16 cellular contexts compared by ENCODE assay signal in the genomic region with DNA sequence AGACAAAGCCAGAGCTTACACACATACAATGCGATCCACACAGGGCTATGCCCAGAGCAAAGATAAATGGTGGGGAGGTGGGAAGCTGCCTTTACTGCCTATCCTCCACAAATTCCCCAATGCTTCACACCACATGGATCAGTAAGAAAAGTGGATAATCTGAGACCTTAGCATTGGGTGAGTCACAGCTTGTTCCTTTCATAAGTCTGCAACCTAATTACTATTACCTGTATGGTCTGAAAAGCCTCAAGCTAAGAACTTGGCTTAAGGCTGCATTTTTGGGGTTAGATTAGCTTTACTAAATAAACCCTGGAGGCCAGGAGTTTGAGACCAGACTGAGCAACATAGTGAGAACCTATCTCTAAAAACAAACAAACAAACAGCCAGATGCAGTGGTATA.
"Had no signal": no experiment of that assay in that cellular context is flagged by ENCODE, and none has a peak within 500 bp of the region (broad histone marks: within the 10 kb centered on the region; RNA-seq: fewer than 3 reads in every experiment).

No MANE protein-coding gene starts in this region.

- H3K27ac ChIP-seq: ascending aorta, dorsolateral prefrontal cortex, heart right ventricle, neural progenitor cell, spleen, thyroid gland had no signal

- H3K27me3 Mint-ChIP-seq: activated naive CD4-positive, alpha-beta T cell treated with anti-CD3 and anti-CD28 coated beads, Interleukin-2, amount 10 ng/mL, durations not matched to agents 7 days and 5 days had no signal

- H3K9me3 ChIP-seq: ascending aorta, mucosa of descending colon, thyroid gland had no signal

- DNase-seq: activated CD4-positive, alpha-beta T cell treated with anti-CD3 and anti-CD28 coated beads, Interleukin-2, amount 50 U/mL, for 1 hour; activated CD8-positive, alpha-beta memory T cell treated with anti-CD3 and anti-CD28 coated beads, Interleukin-2, amount 50 U/mL, for 4 hours; activated naive CD4-positive, alpha-beta T cell treated with anti-CD3 and anti-CD28 coated beads, Interleukin-2, amount 10 ng/mL, durations not matched to agents 7 days and 5 days; activated T-cell treated with anti-CD3 and anti-CD28 coated beads, Interleukin-2, amount 50 U/mL, for 4 hours; dorsolateral prefrontal cortex; heart right ventricle; mucosa of descending colon; naive B cell; spleen; stimulated activated CD4-positive, alpha-beta T cell treated with anti-CD3 and anti-CD28 coated beads, Interleukin-4, amount 100 ng/mL, for 4 hours; stimulated activated naive B cell treated with anti-CD40 and anti-IgM and Interleukin-4, amounts not matched to agents 10 μg/mL and 1 μg/mL and 100 μg/mL, for 72 hours; thyroid gland had no signal

- H3K27ac Mint-ChIP-seq: activated naive CD4-positive, alpha-beta T cell treated with anti-CD3 and anti-CD28 coated beads, Interleukin-2, amount 10 ng/mL, durations not matched to agents 7 days and 5 days; naive B cell; neural progenitor cell; stimulated activated naive B cell treated with anti-CD40 and anti-IgM and Interleukin-4, amounts not matched to agents 10 μg/mL and 1 μg/mL and 100 μg/mL, for 72 hours had no signal

- H3K4me3 ChIP-seq: ascending aorta, dorsolateral prefrontal cortex, heart right ventricle, mucosa of descending colon, neural progenitor cell, spleen, thyroid gland had no signal

- H3K4me2 ChIP-seq: neural progenitor cell had no signal

- H3K9ac ChIP-seq: neural progenitor cell had no signal

- ATAC-seq: activated CD4-positive, CD25-positive, alpha-beta regulatory T cell treated with anti-CD3 and anti-CD28 coated beads, Interleukin-2, amount 50 U/mL, for 24 hours; activated T-cell treated with anti-CD3 and anti-CD28 coated beads, Interleukin-2, amount 50 U/mL, for 4 hours; heart right ventricle; mucosa of descending colon; sciatic nerve had no signal

- H3K27me3 ChIP-seq: ascending aorta, dorsolateral prefrontal cortex, heart right ventricle, neural progenitor cell, spleen, thyroid gland had no signal

- H3K9me3 Mint-ChIP-seq: activated naive CD4-positive, alpha-beta T cell treated with anti-CD3 and anti-CD28 coated beads, Interleukin-2, amount 10 ng/mL, durations not matched to agents 7 days and 5 days; neural progenitor cell had no signal

- H3K4me3 Mint-ChIP-seq: activated naive CD4-positive, alpha-beta T cell treated with anti-CD3 and anti-CD28 coated beads, Interleukin-2, amount 10 ng/mL, durations not matched to agents 7 days and 5 days; activated T-cell treated with anti-CD3 and anti-CD28 coated beads, Interleukin-2, amount 50 U/mL, for 4 hours; naive B cell; neural progenitor cell; stimulated activated naive B cell treated with anti-CD40 and anti-IgM and Interleukin-4, amounts not matched to agents 10 μg/mL and 1 μg/mL and 100 μg/mL, for 72 hours had no signal

- H3K36me3 ChIP-seq: ascending aorta, heart right ventricle, neural progenitor cell, spleen, thyroid gland had no signal

- H2AFZ ChIP-seq: neural progenitor cell had no signal

- H3K4me1 ChIP-seq: ascending aorta, spleen, thyroid gland had no signal

- H3K36me3 Mint-ChIP-seq: activated naive CD4-positive, alpha-beta T cell treated with anti-CD3 and anti-CD28 coated beads, Interleukin-2, amount 10 ng/mL, durations not matched to agents 7 days and 5 days; naive B cell; neural progenitor cell; stimulated activated naive B cell treated with anti-CD40 and anti-IgM and Interleukin-4, amounts not matched to agents 10 μg/mL and 1 μg/mL and 100 μg/mL, for 72 hours had no signal

- H3K4me1 Mint-ChIP-seq: activated naive CD4-positive, alpha-beta T cell treated with anti-CD3 and anti-CD28 coated beads, Interleukin-2, amount 10 ng/mL, durations not matched to agents 7 days and 5 days; naive B cell had no signal
